ENCODE assay signal across 30 cellular contexts in genomic region chr15:29438714-29439076, GRCh38.
A peak's percentile ranks its signal among the peaks of the same experiment; 100 is the strongest.
DNase-seq lines count a peak whose midpoint lies in the region; ATAC-seq and TF ChIP-seq lines count a peak whose summit lies in the region.
"Had no signal": no experiment of that assay in that cellular context is flagged by ENCODE, and none has a peak within 500 bp of the region (broad histone marks: within the 10 kb centered on the region; RNA-seq: fewer than 3 reads in every experiment).

No MANE protein-coding gene starts in this region.

- intact Hi-C loops in gastrocnemius medialis (cut with DNase I; ENCODE audit: low total_unique reads), result no loop called here

- 58 to 61% methylated on average over 2 of the region's 2 CpGs for WGBS in upper lobe of left lung, 2 donors

- TF ChIP-seq CTCF in 22Rv1 (IDR thresholded peaks at IDR 0.05), result no peak
- no peak for TF ChIP-seq CTCF in parathyroid adenoma (IDR thresholded peaks at IDR 0.05)
- TF ChIP-seq CTCF in upper lobe of left lung (IDR thresholded peaks at IDR 0.05), result no peak
- no peak for TF ChIP-seq CTCF in gastrocnemius medialis (IDR thresholded peaks at IDR 0.05 in 4 of 5, conservative IDR thresholded peaks at IDR 0.05 in 1 of 5)

- H3K4me2 ChIP-seq in parathyroid adenoma (ENCODE audit: low read length), result no peak overlapping the region
- H3K4me2 ChIP-seq: A549, PC-9 had no signal

- H3K4me1 ChIP-seq in parathyroid adenoma (peaks cover 7% of the 10 kb centered on the region), upper lobe of left lung (no peaks in the 10 kb centered on the region), gastrocnemius medialis (no peaks in the 10 kb centered on the region)
- H3K4me1 ChIP-seq: A549, psoas muscle, tibial nerve had no signal

- H3K27ac ChIP-seq in 22Rv1 (peak overlapping the region; percentile 94), epithelial cell of prostate (peak overlapping the region; percentile 40), parathyroid adenoma (peak overlapping the region; percentile 47), upper lobe of left lung (no peak overlapping the region), gastrocnemius medialis (no peak overlapping the region)
- H3K27ac ChIP-seq: A549, brain microvascular endothelial cell, dorsolateral prefrontal cortex, neutrophil, PC-9, psoas muscle, tibial nerve, WERI-Rb-1 had no signal

- H3K4me3 ChIP-seq in parathyroid adenoma (ENCODE audit: low read depth, low read length), result no peak overlapping the region
- no peak overlapping the region for H3K4me3 ChIP-seq in MG63
- H3K4me3 ChIP-seq in upper lobe of left lung, result no peak overlapping the region
- no peak overlapping the region for H3K4me3 ChIP-seq in gastrocnemius medialis
- H3K4me3 ChIP-seq: A549, dorsolateral prefrontal cortex, PC-9, psoas muscle, tibial nerve had no signal

- peaks cover 13% of the 10 kb centered on the region for H3K79me2 ChIP-seq in parathyroid adenoma

- no peak for TF ChIP-seq EP300 in upper lobe of left lung (IDR thresholded peaks at IDR 0.05)

- no peak overlapping the region for H3K9ac ChIP-seq in parathyroid adenoma

- ATAC-seq in upper lobe of left lung (ENCODE audit: low FRiP score in 2 of 2) (no peak), gastrocnemius medialis (no peak)
- ATAC-seq: A549; left ventricle myocardium superior; naive thymus-derived CD4-positive, alpha-beta T cell; psoas muscle; Right ventricle myocardium inferior had no signal

- H3K9me3 ChIP-seq in parathyroid adenoma (ENCODE audit: control insufficient read depth, low read length), result no peaks in the 10 kb centered on the region
- no peaks in the 10 kb centered on the region for H3K9me3 ChIP-seq in MG63
- H3K9me3 ChIP-seq in upper lobe of left lung, result no peaks in the 10 kb centered on the region
- H3K9me3 ChIP-seq in gastrocnemius medialis, result no peaks in the 10 kb centered on the region
- H3K9me3 ChIP-seq: A549, neutrophil, psoas muscle, tibial nerve had no signal

- in situ Hi-C loops in gastrocnemius medialis (cut with MboI; ENCODE audit: low sequenced_read_pairs in 4 of 4), result no loop called here

- TF ChIP-seq POLR2A in upper lobe of left lung (IDR thresholded peaks at IDR 0.05) (no peak), gastrocnemius medialis (IDR thresholded peaks at IDR 0.05) (no peak)

- no peak overlapping the region for H2AFZ ChIP-seq in parathyroid adenoma
- H2AFZ ChIP-seq: PC-9 had no signal

- DNase-seq in LoVo (ENCODE audit: low spot score) (peak; percentile 26), epithelial cell of prostate (ENCODE audit: low read depth, low spot score) (peak; percentile 81), MG63 (no peak), upper lobe of left lung (no peak), gastrocnemius medialis (no peak)
- DNase-seq in activated CD4-positive, alpha-beta T cell treated with anti-CD3 and anti-CD28 coated beads for 48 hours, result no peak
- DNase-seq: activated CD4-positive, alpha-beta T cell treated with anti-CD3 and anti-CD28 coated beads for 4 hours; activated CD8-positive, alpha-beta memory T cell treated with anti-CD3 and anti-CD28 coated beads for 24 hours; activated naive CD4-positive, alpha-beta T cell treated with anti-CD3 and anti-CD28 coated beads, Interleukin-2, amount 50 U/mL, for 16 hours; activated T-cell treated with anti-CD3 and anti-CD28 coated beads for 4 hours; brain microvascular endothelial cell; CD4-positive, CD25-positive, alpha-beta regulatory T cell; dorsolateral prefrontal cortex; left ventricle myocardium superior; midbrain; naive thymus-derived CD4-positive, alpha-beta T cell; NCI-H1105; NCI-H187 treated with DMSO at 0.1 percent for 48 hours; NCI-H69; PC-9; psoas muscle; stimulated activated CD4-positive, alpha-beta T cell treated with anti-CD3 and anti-CD28 coated beads, Interleukin-15, amount 100 ng/mL, for 24 hours; stimulated activated CD4-positive, alpha-beta T cell treated with anti-CD3 and anti-CD28 coated beads, Interleukin-4, amount 100 ng/mL, for 4 hours; WERI-Rb-1 had no signal

- no peaks in the 10 kb centered on the region for H3K27me3 ChIP-seq in parathyroid adenoma (ENCODE audit: control insufficient read depth, insufficient read depth, low read length)
- no peaks in the 10 kb centered on the region for H3K27me3 ChIP-seq in MG63
- no peaks in the 10 kb centered on the region for H3K27me3 ChIP-seq in upper lobe of left lung
- no peaks in the 10 kb centered on the region for H3K27me3 ChIP-seq in gastrocnemius medialis
- H3K27me3 ChIP-seq: brain microvascular endothelial cell, dorsolateral prefrontal cortex, neutrophil, tibial nerve had no signal

- H3K36me3 ChIP-seq in parathyroid adenoma (ENCODE audit: control insufficient read depth, insufficient read depth, low read length) (no peaks in the 10 kb centered on the region), MG63 (no peaks in the 10 kb centered on the region), upper lobe of left lung (no peaks in the 10 kb centered on the region), gastrocnemius medialis (no peaks in the 10 kb centered on the region)
- H3K36me3 ChIP-seq: brain microvascular endothelial cell, neutrophil, tibial nerve, WERI-Rb-1 had no signal

Comparison
In these comparisons a context has a peak if more than half of its experiments do, and no peak if none do; other contexts are left out.
1. H3K27ac ChIP-seq: peak in 22Rv1 (single experiment), epithelial cell of prostate (single experiment) and parathyroid adenoma (single experiment); none in upper lobe of left lung (0 of 4) and gastrocnemius medialis (0 of 4).
2. DNase-seq: peak in LoVo (single experiment) and epithelial cell of prostate (single experiment); none in MG63 (single experiment), upper lobe of left lung (0 of 2), activated CD4-positive, alpha-beta T cell treated with anti-CD3 and anti-CD28 coated beads for 48 hours (single experiment) and gastrocnemius medialis (0 of 2).